Comparison of ENCODE assay signal across 8 cellular contexts in the genomic region with DNA sequence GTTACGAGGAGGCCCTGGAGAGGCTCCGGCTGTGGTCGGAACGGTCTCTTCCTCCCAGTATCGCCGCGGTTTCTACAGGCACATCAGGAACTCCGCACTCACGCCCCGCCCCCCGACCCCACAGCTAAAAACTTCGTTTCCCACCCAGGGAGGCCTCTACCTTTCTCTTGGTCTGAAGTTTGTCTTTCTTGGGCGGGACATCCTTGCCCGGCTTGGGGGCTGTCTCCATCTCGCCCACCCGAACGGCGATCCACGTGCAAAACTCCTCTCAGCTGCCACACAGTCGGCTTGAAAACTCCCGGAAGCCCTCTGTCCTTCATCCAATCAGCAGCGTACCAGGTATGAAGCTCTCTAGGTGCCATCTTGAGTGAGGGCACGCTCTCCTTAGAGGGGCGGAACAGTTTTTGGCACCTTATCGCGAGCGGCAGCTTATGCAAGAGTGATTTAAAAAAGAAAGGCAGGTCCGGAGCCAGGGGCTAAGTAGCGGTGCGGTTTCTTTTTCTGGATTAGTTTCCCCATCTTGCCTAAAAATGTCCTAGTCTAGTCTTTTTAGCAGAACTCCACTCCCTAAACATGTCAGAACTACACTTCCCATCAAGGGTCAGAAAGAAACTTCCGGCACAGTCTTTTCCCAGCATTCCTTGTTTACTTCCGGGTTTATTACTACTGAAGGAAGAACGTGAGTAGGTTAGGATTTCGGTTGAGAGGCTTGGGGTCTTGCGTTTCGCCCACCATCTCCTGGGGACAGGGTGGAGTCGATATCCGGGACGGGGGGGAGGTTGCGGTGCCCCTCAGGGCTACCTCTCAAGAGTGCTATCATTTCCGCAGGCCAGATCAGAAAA. TPM values are rescaled to one million over a fixed set of nuclear protein-coding genes. Genes with fewer than 3 reads are reported as not detected.
DNase-seq lines count a peak whose midpoint lies in the region; ATAC-seq, FAIRE-seq and TF ChIP-seq lines count a peak whose summit lies in the region.

A gene (plus strand): TSS at position 660 of the 842 bp plus-strand sequence. CDS start 256 bp downstream, outside the sequence.
A gene with protein sequence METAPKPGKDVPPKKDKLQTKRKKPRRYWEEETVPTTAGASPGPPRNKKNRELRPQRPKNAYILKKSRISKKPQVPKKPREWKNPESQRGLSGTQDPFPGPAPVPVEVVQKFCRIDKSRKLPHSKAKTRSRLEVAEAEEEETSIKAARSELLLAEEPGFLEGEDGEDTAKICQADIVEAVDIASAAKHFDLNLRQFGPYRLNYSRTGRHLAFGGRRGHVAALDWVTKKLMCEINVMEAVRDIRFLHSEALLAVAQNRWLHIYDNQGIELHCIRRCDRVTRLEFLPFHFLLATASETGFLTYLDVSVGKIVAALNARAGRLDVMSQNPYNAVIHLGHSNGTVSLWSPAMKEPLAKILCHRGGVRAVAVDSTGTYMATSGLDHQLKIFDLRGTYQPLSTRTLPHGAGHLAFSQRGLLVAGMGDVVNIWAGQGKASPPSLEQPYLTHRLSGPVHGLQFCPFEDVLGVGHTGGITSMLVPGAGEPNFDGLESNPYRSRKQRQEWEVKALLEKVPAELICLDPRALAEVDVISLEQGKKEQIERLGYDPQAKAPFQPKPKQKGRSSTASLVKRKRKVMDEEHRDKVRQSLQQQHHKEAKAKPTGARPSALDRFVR (minus strand): TSS at position 298 of the 842 bp plus-strand sequence. CDS start 69 bp downstream, at position 229.

- peaks cover 6% of the 10 kb centered on the region for H3K79me1 ChIP-seq in trophoblast cell (ENCODE audit: low read length)

- TF ChIP-seq POLR2A in GM12892 (IDR thresholded peaks at IDR 0.05; ENCODE audit: low read depth, low read length), result peak; percentile 73; the same call in 1 of the 2 replicates

- H2AK5ac ChIP-seq in trophoblast cell (ENCODE audit: low read length), result peak within 1 kb of the TSS; percentile 49

- peak within 1 kb of the TSS; percentile 81 for H4K12ac ChIP-seq in trophoblast cell (ENCODE audit: low read depth, low read length)

- peak within 1 kb of the TSS; percentile 94 for H3K4me2 ChIP-seq in SU-DHL-6 (ENCODE audit: low read depth, low read length, poor library complexity, severe bottlenecking)
- H3K4me2 ChIP-seq in trophoblast cell (ENCODE audit: low read length), result peak within 1 kb of the TSS; percentile 92

- peak within 1 kb of the TSS; percentile 64 for H3K18ac ChIP-seq in trophoblast cell (ENCODE audit: low read length)

- WGBS in trophoblast cell (ENCODE audit: extremely low coverage, insufficient coverage, insufficient read length), result no CpG with 5 or more reads among the region's 41 CpGs
- WGBS in urinary bladder, result under 1% methylated on average over 41 of the region's 41 CpGs

- H3K9me2 ChIP-seq in SU-DHL-6 (replicated peaks; ENCODE audit: insufficient read depth, low read length), result no peaks in the 10 kb centered on the region

- peaks cover 14% of the 10 kb centered on the region for H3F3A ChIP-seq in SU-DHL-6 (ENCODE audit: insufficient read depth)

- ATAC-seq in HG02759 (IDR thresholded peaks at IDR 0.05; ENCODE audit: unreplicated experiment), result peak; percentile 86

- H4K91ac ChIP-seq in trophoblast cell (ENCODE audit: low read depth, low read length), result peak within 1 kb of the TSS; percentile 55

- H3K79me2 ChIP-seq in SU-DHL-6 (ENCODE audit: insufficient read depth, low read length) (peaks cover 46% of the 10 kb centered on the region), trophoblast cell (ENCODE audit: control insufficient read depth, insufficient read depth, low read length, poor library complexity) (peaks cover 6% of the 10 kb centered on the region)

- H3K9ac ChIP-seq in SU-DHL-6 (ENCODE audit: low read length), result peak within 1 kb of the TSS; percentile 80
- peak within 1 kb of the TSS; percentile 92 for H3K9ac ChIP-seq in adipocyte (ENCODE audit: low read length)
- peak within 1 kb of the TSS; percentile 94 for H3K9ac ChIP-seq in trophoblast cell (ENCODE audit: low read length)

- no peak within 1 kb of the TSS for H2BK12ac ChIP-seq in trophoblast cell (ENCODE audit: low read length)

- H3K27ac ChIP-seq in SU-DHL-6 (ENCODE audit: low read depth, low read length) (peak within 1 kb of the TSS; percentile 65), trophoblast cell (ENCODE audit: low read depth, low read length) (peak within 1 kb of the TSS; percentile 12), urinary bladder (ENCODE audit: low read depth) (peak within 1 kb of the TSS; percentile 14)

- peak within 1 kb of the TSS; percentile 85 for H4K8ac ChIP-seq in trophoblast cell (ENCODE audit: low read depth, low read length)

- TF ChIP-seq CTCF in SU-DHL-6 (IDR thresholded peaks at IDR 0.05; ENCODE audit: insufficient read depth, low read length, poor library complexity, severe bottlenecking), result no peak

- H3K14ac ChIP-seq in trophoblast cell (ENCODE audit: low read length), result peak within 1 kb of the TSS; percentile 82

- H3K4me3 ChIP-seq in SU-DHL-6 (ENCODE audit: insufficient read depth, low read length, poor library complexity, severe bottlenecking) (peak within 1 kb of the TSS; percentile 84), adipocyte (ENCODE audit: low read length) (peak within 1 kb of the TSS; percentile 98), trophoblast cell (ENCODE audit: low read depth, low read length) (peak within 1 kb of the TSS; percentile 89), urinary bladder (ENCODE audit: low read depth, low read length) (peak within 1 kb of the TSS; percentile 77)

- peak; percentile 92 for FAIRE-seq in GM12892 (lab: Jason Lieb, UNC)

- intact Hi-C loops in cardiac septum (cut with DNase I), result loop anchor here (1.0 kb wide), 1 partner anchor 18 kb away; a partner anchor contains a TSS

- no peaks in the 10 kb centered on the region for H4K20me1 ChIP-seq in SU-DHL-6 (ENCODE audit: low read depth, low read length)

- H3K36me3 ChIP-seq in SU-DHL-6 (ENCODE audit: low read length) (peaks cover 20% of the 10 kb centered on the region), adipocyte (ENCODE audit: control insufficient read depth, insufficient read depth, low read length, severe bottlenecking) (peaks cover 46% of the 10 kb centered on the region), trophoblast cell (ENCODE audit: control insufficient read depth in 1 of 2, insufficient read depth in 2 of 2, low read length in 2 of 2) (peaks cover 37 to 55% of the 10 kb centered on the region in 2 experiments), urinary bladder (ENCODE audit: insufficient read depth) (peaks cover 5% of the 10 kb centered on the region)

- H3K27me3 ChIP-seq in SU-DHL-6 (ENCODE audit: low read length) (no peaks in the 10 kb centered on the region), adipocyte (replicated peaks; ENCODE audit: control insufficient read depth, insufficient read depth, low read length) (no peaks in the 10 kb centered on the region), trophoblast cell (ENCODE audit: insufficient read depth, low read length) (no peaks in the 10 kb centered on the region)

- peak; percentile 95 for DNase-seq in GM12892 (ENCODE audit: insufficient read length)
- peak; percentile 76 for DNase-seq in NCI-H128 (lab: John Stamatoyannopoulos, UW; ENCODE audit: unreplicated experiment)
- DNase-seq in adipocyte (ENCODE audit: low read depth), result peak; percentile 96
- peak; percentile 92 for DNase-seq in cardiac septum (ENCODE audit: low spot score)
- DNase-seq in trophoblast cell, result peak; percentile 82 to 89

- peak within 1 kb of the TSS; percentile 90 for H2AFZ ChIP-seq in SU-DHL-6 (ENCODE audit: low read depth, low read length, severe bottlenecking)
- peak within 1 kb of the TSS; percentile 79 for H2AFZ ChIP-seq in trophoblast cell (ENCODE audit: insufficient read depth, low read length, poor library complexity)

- H3K23ac ChIP-seq in trophoblast cell (ENCODE audit: low read length), result no peak within 1 kb of the TSS

- H3K4me1 ChIP-seq in adipocyte (ENCODE audit: control insufficient read depth, insufficient read depth, low read length), result peaks cover 15% of the 10 kb centered on the region
- peaks cover 10 to 13% of the 10 kb centered on the region in 2 experiments for H3K4me1 ChIP-seq in trophoblast cell (ENCODE audit: control insufficient read depth in 1 of 2, insufficient read depth in 2 of 2, low read length in 2 of 2)
- no peaks in the 10 kb centered on the region for H3K4me1 ChIP-seq in urinary bladder (ENCODE audit: insufficient read depth)

- peak within 1 kb of the TSS; percentile 54 for H2BK120ac ChIP-seq in trophoblast cell (ENCODE audit: insufficient read depth, low read length, poor library complexity)

- peak within 1 kb of the TSS; percentile 70 for H2BK5ac ChIP-seq in trophoblast cell (ENCODE audit: low read depth, low read length, poor library complexity)

- H3K9me3 ChIP-seq in SU-DHL-6 (ENCODE audit: insufficient read depth, low read length) (no peaks in the 10 kb centered on the region), adipocyte (ENCODE audit: control insufficient read depth, low read length) (no peaks in the 10 kb centered on the region), trophoblast cell (ENCODE audit: insufficient read depth, low read depth, low read length) (peaks cover 1% of the 10 kb centered on the region)

- H3K4ac ChIP-seq in trophoblast cell (ENCODE audit: low read depth, low read length), result peak within 1 kb of the TSS; percentile 71

RNA-seq across cellular contexts. Expression of the first gene that starts in this region (rescaled TPM):
- 203 TPM for polyA plus RNA-seq in GM12892 (2012; ENCODE audit: missing spikeins)
- total RNA-seq in cardiac septum (35.1 TPM), urinary bladder (24.3 TPM)
- polyA plus RNA-seq in trophoblast cell (2013), result 67.7 and 69.0 TPM in 2 replicates
- polyA plus RNA-seq in urinary bladder, result 104 TPM

RNA-seq across cellular contexts. Expression of the second gene that starts in this region (rescaled TPM):
- 41.6 TPM for polyA plus RNA-seq in GM12892 (2012; ENCODE audit: missing spikeins)
- total RNA-seq in cardiac septum, result 18.8 TPM
- polyA plus RNA-seq in trophoblast cell (2013), result 60.7 and 63.5 TPM in 2 replicates
- total RNA-seq in urinary bladder, result 29.7 TPM
- 40.2 TPM for polyA plus RNA-seq in urinary bladder

Comparison
In these comparisons a context has a peak if more than half of its experiments do, and no peak if none do; other contexts are left out.
1. Peak in every context shown above with its lines: DNase-seq, ATAC-seq, H3K4me3 ChIP-seq and H3K27ac ChIP-seq.
2. H3K27ac ChIP-seq: peak in every context shown above with its lines; median percentile 65 in SU-DHL-6; 14 in urinary bladder; 12 in trophoblast cell.